18 cellular contexts compared by ENCODE assay signal in genomic region chr3:9783954-9784353, GRCh38.
"Had no signal": no experiment of that assay in that cellular context is flagged by ENCODE, and none has a peak within 500 bp of the region (broad histone marks: within the 10 kb centered on the region; RNA-seq: fewer than 3 reads in every experiment).

No MANE protein-coding gene starts in this region.

- H3K4me3 ChIP-seq: esophagus squamous epithelium, gastroesophageal sphincter, left lung, lung, ovary, smooth muscle cell had no signal

- DNase-seq: cortex of kidney; dorsolateral prefrontal cortex; effector CD8-positive, alpha-beta T cell; esophagus squamous epithelium; foreskin fibroblast; immature natural killer cell; left lung; mesenchymal stem cell; naive thymus-derived CD4-positive, alpha-beta T cell; ovary; right cardiac atrium; stimulated activated CD4-positive, alpha-beta T cell treated with anti-CD3 and anti-CD28 coated beads, Interleukin-2, amount 100 ng/mL, for 48 hours; stimulated activated naive CD4-positive, alpha-beta T cell treated with Interleukin-2 at 50 U/mL for 16 hours; trophoblast cell had no signal

- ATAC-seq: gastroesophageal sphincter; left lung; naive thymus-derived CD4-positive, alpha-beta T cell; right cardiac atrium had no signal

- H3K4me1 ChIP-seq: gastroesophageal sphincter had no signal

- H3K36me3 ChIP-seq: ovary had no signal

- H3K9me3 ChIP-seq: esophagus squamous epithelium, gastroesophageal sphincter, left lung, neutrophil, ovary had no signal

- H3K27me3 ChIP-seq: dorsolateral prefrontal cortex, esophagus squamous epithelium, gastroesophageal sphincter, left lung, neutrophil, ovary had no signal

- H3K27ac ChIP-seq: esophagus squamous epithelium, gastroesophageal sphincter, left lung, neutrophil, ovary had no signal
